ENCODE assay signal across 8 cellular contexts in the genomic region with DNA sequence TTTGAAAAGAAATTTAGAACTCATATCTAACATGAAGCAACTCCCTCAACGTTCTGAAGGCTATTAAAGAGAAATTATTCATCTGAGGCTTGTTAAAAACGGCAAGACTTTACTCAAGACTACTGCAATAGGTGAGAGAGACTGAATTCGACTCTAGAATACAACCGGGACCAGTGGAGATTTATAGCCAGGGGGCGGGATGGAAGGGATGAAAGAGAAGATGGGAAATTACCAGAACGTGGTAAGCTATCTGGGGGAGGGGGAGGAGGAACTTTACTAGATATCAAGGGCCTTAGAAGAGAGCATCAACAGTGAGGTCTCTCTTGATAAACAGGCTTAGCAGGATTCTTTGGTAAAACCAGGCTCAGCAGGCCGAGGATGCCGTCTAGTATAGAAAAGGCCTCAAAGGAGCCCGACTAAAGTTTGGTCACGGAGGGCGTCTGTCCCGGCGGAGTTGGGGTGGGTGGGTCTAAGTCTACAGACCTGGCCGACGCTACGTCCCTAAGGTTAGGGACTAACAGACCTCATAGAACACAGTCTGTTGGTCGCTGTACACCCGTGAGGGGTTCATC. TPM values are rescaled to one million over a fixed set of nuclear protein-coding genes. Genes with fewer than 3 reads are reported as not detected.
DNase-seq lines count a peak whose midpoint lies in the region; ATAC-seq and TF ChIP-seq lines count a peak whose summit lies in the region.

No MANE protein-coding gene starts in this region.

- DNase-seq in stimulated activated naive CD4-positive, alpha-beta T cell treated with Interleukin-2 at 50 U/mL for 16 hours (lab: John Stamatoyannopoulos, UW) = peak; percentile 51
- DNase-seq in stimulated activated naive CD4-positive, alpha-beta T cell (lab: John Stamatoyannopoulos, UW) = no peak
- DNase-seq in activated T-helper 2 cell treated with anti-CD3 and anti-CD28 coated beads, Interferon-gamma antibody, Interleukin-2, Interleukin-4, amounts not matched to agents 10 μg/mL and 5 μg/mL and 100 μg/mL, durations not matched to agents 14 hours and 24 hours and 36 hours (ENCODE audit: low spot score) = no peak
- DNase-seq in HuH-7 (ENCODE audit: low spot score) (no peak), GM20000 (ENCODE audit: low spot score) (no peak)

- H3K36me3 ChIP-seq in iPS-18a (ENCODE audit: control insufficient read depth, low read depth, low read length) (peaks cover 5% of the 10 kb centered on the region), stomach smooth muscle (ENCODE audit: control insufficient read depth in 2 of 2, insufficient read depth in 2 of 2, low read length in 2 of 2) (no peaks in the 10 kb centered on the region)

- H3K9ac ChIP-seq in iPS-18a (ENCODE audit: low read length) (peak overlapping the region; percentile 90), stomach smooth muscle (ENCODE audit: low read length in 2 of 2) (peak overlapping the region; percentile 63 to 96)

- no peaks in the 10 kb centered on the region for H3K9me3 ChIP-seq in iPS-18a (ENCODE audit: control insufficient read depth, low read depth, low read length)
- no peaks in the 10 kb centered on the region for H3K9me3 ChIP-seq in stomach smooth muscle (ENCODE audit: control insufficient read depth in 2 of 2, low read length in 2 of 2)

- peaks cover 11% of the 10 kb centered on the region for H3K4me1 ChIP-seq in iPS-18a (ENCODE audit: control insufficient read depth, low read depth, low read length)
- H3K4me1 ChIP-seq in stomach smooth muscle (ENCODE audit: control insufficient read depth, insufficient read depth, low read length) = peaks cover 19% of the 10 kb centered on the region

- H3K27me3 ChIP-seq in iPS-18a (ENCODE audit: control insufficient read depth, insufficient read depth, low read length) = peaks cover 4% of the 10 kb centered on the region
- no peaks in the 10 kb centered on the region for H3K27me3 ChIP-seq in stomach smooth muscle (ENCODE audit: control insufficient read depth in 1 of 2, insufficient read depth in 2 of 2, low read length in 2 of 2)

- peaks cover 8% of the 10 kb centered on the region for H3K36me3 Mint-ChIP-seq in activated T-helper 2 cell treated with anti-CD3 and anti-CD28 coated beads, Interferon-gamma antibody, Interleukin-2, Interleukin-4, amounts not matched to agents 10 μg/mL and 5 μg/mL and 100 μg/mL, durations not matched to agents 14 hours and 24 hours and 36 hours (ENCODE audit: low read depth)

- TF ChIP-seq CTCF in GM20000 (IDR thresholded peaks at IDR 0.05; ENCODE audit: extremely low read depth, missing control alignments) = no peak

- H3K27ac ChIP-seq in iPS-18a (ENCODE audit: low read length) = no peak overlapping the region
- H3K27ac ChIP-seq in stomach smooth muscle (ENCODE audit: low read length) = peak overlapping the region; percentile 92

- H3K4me3 ChIP-seq in iPS-18a (ENCODE audit: low read length) (peak overlapping the region; percentile 99), stomach smooth muscle (ENCODE audit: low read length in 2 of 2) (peak overlapping the region; percentile 64 to 94)

- intact Hi-C loops in activated T-helper 2 cell treated with anti-CD3 and anti-CD28 coated beads, Interferon-gamma antibody, Interleukin-2, Interleukin-4, amounts not matched to agents 10 μg/mL and 5 μg/mL and 100 μg/mL, durations not matched to agents 14 hours and 24 hours and 36 hours (cut with micrococcal nuclease) = loop anchor here (5.0 kb wide), 1 partner anchor 327 kb away; a partner anchor contains a TSS

- H3K4me1 Mint-ChIP-seq in activated T-helper 2 cell treated with anti-CD3 and anti-CD28 coated beads, Interferon-gamma antibody, Interleukin-2, Interleukin-4, amounts not matched to agents 10 μg/mL and 5 μg/mL and 100 μg/mL, durations not matched to agents 14 hours and 24 hours and 36 hours (ENCODE audit: low read depth) = peaks cover 35% of the 10 kb centered on the region

- peak overlapping the region; percentile 2 for H3K27ac Mint-ChIP-seq in activated T-helper 2 cell treated with anti-CD3 and anti-CD28 coated beads, Interferon-gamma antibody, Interleukin-2, Interleukin-4, amounts not matched to agents 10 μg/mL and 5 μg/mL and 100 μg/mL, durations not matched to agents 14 hours and 24 hours and 36 hours

- no peaks in the 10 kb centered on the region for H3K9me3 Mint-ChIP-seq in activated T-helper 2 cell treated with anti-CD3 and anti-CD28 coated beads, Interferon-gamma antibody, Interleukin-2, Interleukin-4, amounts not matched to agents 10 μg/mL and 5 μg/mL and 100 μg/mL, durations not matched to agents 14 hours and 24 hours and 36 hours

- peak; percentile 27 for ATAC-seq in HG03103 (IDR thresholded peaks at IDR 0.05; ENCODE audit: low read depth, unreplicated experiment)

- H3K27me3 Mint-ChIP-seq in activated T-helper 2 cell treated with anti-CD3 and anti-CD28 coated beads, Interferon-gamma antibody, Interleukin-2, Interleukin-4, amounts not matched to agents 10 μg/mL and 5 μg/mL and 100 μg/mL, durations not matched to agents 14 hours and 24 hours and 36 hours (ENCODE audit: low read depth) = no peaks in the 10 kb centered on the region

- peak overlapping the region; percentile 93 for H3K4me3 Mint-ChIP-seq in activated T-helper 2 cell treated with anti-CD3 and anti-CD28 coated beads, Interferon-gamma antibody, Interleukin-2, Interleukin-4, amounts not matched to agents 10 μg/mL and 5 μg/mL and 100 μg/mL, durations not matched to agents 14 hours and 24 hours and 36 hours (ENCODE audit: low read depth)

RNA-seq across cellular contexts. Expression of a gene that starts 0.6 kb away (rescaled TPM):
- total RNA-seq in activated T-helper 2 cell treated with anti-CD3 and anti-CD28 coated beads, Interferon-gamma antibody, Interleukin-2, Interleukin-4, amounts not matched to agents 10 μg/mL and 5 μg/mL and 100 μg/mL, durations not matched to agents 14 hours and 24 hours and 36 hours = 8.7 and 9.5 TPM in 2 replicates

RNA-seq across cellular contexts. Expression of a gene that starts 46.8 kb away (rescaled TPM):
- 557 and 561 TPM in 2 replicates for total RNA-seq in activated T-helper 2 cell treated with anti-CD3 and anti-CD28 coated beads, Interferon-gamma antibody, Interleukin-2, Interleukin-4, amounts not matched to agents 10 μg/mL and 5 μg/mL and 100 μg/mL, durations not matched to agents 14 hours and 24 hours and 36 hours

RNA-seq across cellular contexts. Expression of a gene that starts 59.1 kb away (rescaled TPM):
- total RNA-seq in activated T-helper 2 cell treated with anti-CD3 and anti-CD28 coated beads, Interferon-gamma antibody, Interleukin-2, Interleukin-4, amounts not matched to agents 10 μg/mL and 5 μg/mL and 100 μg/mL, durations not matched to agents 14 hours and 24 hours and 36 hours = not detected in 2 replicates
